In the genomic region with DNA sequence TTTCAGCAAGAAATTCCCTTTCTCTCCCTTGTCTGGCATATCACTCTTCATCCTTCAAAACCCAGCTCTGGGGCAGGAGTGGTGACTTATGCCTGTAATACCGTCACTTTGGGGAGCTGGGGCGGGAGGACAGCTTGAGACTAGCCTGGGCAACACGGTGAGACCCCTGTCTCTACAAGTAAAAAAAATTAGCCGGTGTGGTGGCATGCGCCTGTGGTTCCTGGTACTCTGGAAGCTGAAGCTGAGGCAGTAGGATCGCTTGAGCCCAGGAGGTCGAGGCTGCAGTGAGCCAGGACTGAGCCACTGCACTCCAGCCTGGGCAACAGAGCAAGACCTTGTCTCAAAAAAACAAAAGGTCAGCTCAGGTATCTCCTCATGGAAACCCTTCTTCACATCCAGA, we compare ENCODE assay signal across 9 cellular contexts. TPM values are rescaled to one million over a fixed set of nuclear protein-coding genes. Genes with fewer than 3 reads are reported as not detected.
DNase-seq lines count a peak whose midpoint lies in the region; ATAC-seq lines count a peak whose summit lies in the region.
"Had no signal": no experiment of that assay in that cellular context is flagged by ENCODE, and none has a peak within 500 bp of the region (broad histone marks: within the 10 kb centered on the region; RNA-seq: fewer than 3 reads in every experiment).

No MANE protein-coding gene starts in this region.

- peak overlapping the region; percentile 85 for H3K4me3 Mint-ChIP-seq in activated CD4-positive, alpha-beta T cell treated with anti-CD3 and anti-CD28 coated beads, Interleukin-2, amount 10 ng/mL, durations not matched to agents 7 days and 5 days
- peak overlapping the region; percentile 96 for H3K4me3 Mint-ChIP-seq in activated T-helper 2 cell treated with anti-CD3 and anti-CD28 coated beads, Interferon-gamma antibody, Interleukin-2, Interleukin-4, amounts not matched to agents 10 μg/mL and 5 μg/mL and 100 μg/mL, durations not matched to agents 14 hours and 24 hours and 36 hours (ENCODE audit: low read depth)
- peak overlapping the region; percentile 91 to 98 (median 94) for H3K4me3 Mint-ChIP-seq in immature natural killer cell

- ATAC-seq in GM18870 (IDR thresholded peaks at IDR 0.05; ENCODE audit: unreplicated experiment): no peak

- intact Hi-C loops in activated T-helper 2 cell treated with anti-CD3 and anti-CD28 coated beads, Interferon-gamma antibody, Interleukin-2, Interleukin-4, amounts not matched to agents 10 μg/mL and 5 μg/mL and 100 μg/mL, durations not matched to agents 14 hours and 24 hours and 36 hours (cut with micrococcal nuclease): loop anchor here (2.0 to 5.0 kb wide), 4 partner anchors 15 to 495 kb away; a partner anchor contains a TSS

- H3K4me1 Mint-ChIP-seq in activated CD4-positive, alpha-beta T cell treated with anti-CD3 and anti-CD28 coated beads, Interleukin-2, amount 10 ng/mL, durations not matched to agents 7 days and 5 days: peaks cover 50% of the 10 kb centered on the region
- H3K4me1 Mint-ChIP-seq in activated T-helper 2 cell treated with anti-CD3 and anti-CD28 coated beads, Interferon-gamma antibody, Interleukin-2, Interleukin-4, amounts not matched to agents 10 μg/mL and 5 μg/mL and 100 μg/mL, durations not matched to agents 14 hours and 24 hours and 36 hours (ENCODE audit: low read depth): peaks cover 39% of the 10 kb centered on the region
- peaks cover 53 to 61% of the 10 kb centered on the region in 2 donors for H3K4me1 Mint-ChIP-seq in immature natural killer cell

- no peak for DNase-seq in activated CD4-positive, alpha-beta T cell treated with anti-CD3 and anti-CD28 coated beads, Interleukin-2, amount 10 ng/mL, durations not matched to agents 7 days and 5 days
- DNase-seq in activated CD4-positive, alpha-beta T cell treated with anti-CD3 and anti-CD28 coated beads for 48 hours: no peak
- no peak for DNase-seq in activated T-helper 2 cell treated with anti-CD3 and anti-CD28 coated beads, Interferon-gamma antibody, Interleukin-2, Interleukin-4, amounts not matched to agents 10 μg/mL and 5 μg/mL and 100 μg/mL, durations not matched to agents 14 hours and 24 hours and 36 hours (ENCODE audit: low spot score)
- DNase-seq in immature natural killer cell: no peak
- no peak for DNase-seq in substantia nigra (lab: John Stamatoyannopoulos, UW)
- no peak for DNase-seq in glomerular visceral epithelial cell (ENCODE audit: extremely low spot score)
- DNase-seq in putamen (ENCODE audit: low spot score): no peak
- DNase-seq: kidney glomerular epithelial cell had no signal

- CTCF ChIA-PET in activated CD4-positive, alpha-beta T cell treated with anti-CD3 and anti-CD28 coated beads, Interleukin-2, amount 10 ng/mL, durations not matched to agents 7 days and 5 days (lab: Charles Lee): interaction anchor here (0.9 to 3.2 kb wide), 6 partner anchors 8 to 163 kb away, joined by 3 to 11 read pairs (median 4); no protein-coding TSS in a partner anchor

- H3K36me3 Mint-ChIP-seq in activated CD4-positive, alpha-beta T cell treated with anti-CD3 and anti-CD28 coated beads, Interleukin-2, amount 10 ng/mL, durations not matched to agents 7 days and 5 days (ENCODE audit: low read depth): peaks cover 27% of the 10 kb centered on the region
- peaks cover 53% of the 10 kb centered on the region for H3K36me3 Mint-ChIP-seq in activated T-helper 2 cell treated with anti-CD3 and anti-CD28 coated beads, Interferon-gamma antibody, Interleukin-2, Interleukin-4, amounts not matched to agents 10 μg/mL and 5 μg/mL and 100 μg/mL, durations not matched to agents 14 hours and 24 hours and 36 hours (ENCODE audit: low read depth)
- no peaks in the 10 kb centered on the region for H3K36me3 Mint-ChIP-seq in immature natural killer cell

- H3K9me3 Mint-ChIP-seq in activated CD4-positive, alpha-beta T cell treated with anti-CD3 and anti-CD28 coated beads, Interleukin-2, amount 10 ng/mL, durations not matched to agents 7 days and 5 days: no peaks in the 10 kb centered on the region
- no peaks in the 10 kb centered on the region for H3K9me3 Mint-ChIP-seq in activated T-helper 2 cell treated with anti-CD3 and anti-CD28 coated beads, Interferon-gamma antibody, Interleukin-2, Interleukin-4, amounts not matched to agents 10 μg/mL and 5 μg/mL and 100 μg/mL, durations not matched to agents 14 hours and 24 hours and 36 hours
- no peaks in the 10 kb centered on the region for H3K9me3 Mint-ChIP-seq in immature natural killer cell

- POLR2A ChIA-PET in activated CD4-positive, alpha-beta T cell treated with anti-CD3 and anti-CD28 coated beads, Interleukin-2, amount 10 ng/mL, durations not matched to agents 7 days and 5 days (lab: Charles Lee): no interaction called here

- peak overlapping the region; percentile 84 for H3K27ac ChIP-seq in substantia nigra (ENCODE audit: low read depth, low read length, poor library complexity, severe bottlenecking)

- H3K27ac Mint-ChIP-seq in activated CD4-positive, alpha-beta T cell treated with anti-CD3 and anti-CD28 coated beads, Interleukin-2, amount 10 ng/mL, durations not matched to agents 7 days and 5 days: peak overlapping the region; percentile 96
- peak overlapping the region; percentile 91 for H3K27ac Mint-ChIP-seq in activated T-helper 2 cell treated with anti-CD3 and anti-CD28 coated beads, Interferon-gamma antibody, Interleukin-2, Interleukin-4, amounts not matched to agents 10 μg/mL and 5 μg/mL and 100 μg/mL, durations not matched to agents 14 hours and 24 hours and 36 hours
- H3K27ac Mint-ChIP-seq in immature natural killer cell: peak overlapping the region; percentile 95 to 99 (median 96)

- no peaks in the 10 kb centered on the region for H3K27me3 Mint-ChIP-seq in activated CD4-positive, alpha-beta T cell treated with anti-CD3 and anti-CD28 coated beads, Interleukin-2, amount 10 ng/mL, durations not matched to agents 7 days and 5 days
- H3K27me3 Mint-ChIP-seq in activated T-helper 2 cell treated with anti-CD3 and anti-CD28 coated beads, Interferon-gamma antibody, Interleukin-2, Interleukin-4, amounts not matched to agents 10 μg/mL and 5 μg/mL and 100 μg/mL, durations not matched to agents 14 hours and 24 hours and 36 hours (ENCODE audit: low read depth): no peaks in the 10 kb centered on the region
- H3K27me3 Mint-ChIP-seq in immature natural killer cell (ENCODE audit: low read depth in 3 of 3): peaks cover 2 to 15% (median 7%) of the 10 kb centered on the region in 3 donors

RNA-seq across cellular contexts. Expression of a gene that starts 1.4 kb away (rescaled TPM):
- 10 to 100 TPM; 23.1 to 23.7 TPM for total RNA-seq in activated CD4-positive, alpha-beta T cell treated with anti-CD3 and anti-CD28 coated beads, Interleukin-2, amount 10 ng/mL, durations not matched to agents 7 days and 5 days
- 27.5 and 27.8 TPM in 2 replicates for total RNA-seq in activated T-helper 2 cell treated with anti-CD3 and anti-CD28 coated beads, Interferon-gamma antibody, Interleukin-2, Interleukin-4, amounts not matched to agents 10 μg/mL and 5 μg/mL and 100 μg/mL, durations not matched to agents 14 hours and 24 hours and 36 hours
- polyA plus RNA-seq in immature natural killer cell: 10 to 100 TPM; 19.5 to 29.1 (median 27.5) TPM

RNA-seq across cellular contexts. Expression of a gene that starts 15.0 kb away (rescaled TPM):
- total RNA-seq in activated CD4-positive, alpha-beta T cell treated with anti-CD3 and anti-CD28 coated beads, Interleukin-2, amount 10 ng/mL, durations not matched to agents 7 days and 5 days: 10 to 100 TPM; 14.1 to 16.6 TPM
- 48.9 and 50.3 TPM in 2 replicates for total RNA-seq in activated T-helper 2 cell treated with anti-CD3 and anti-CD28 coated beads, Interferon-gamma antibody, Interleukin-2, Interleukin-4, amounts not matched to agents 10 μg/mL and 5 μg/mL and 100 μg/mL, durations not matched to agents 14 hours and 24 hours and 36 hours
- polyA plus RNA-seq in immature natural killer cell: under 1 TPM in 2 of 3 donors, not detected in 1; 0.12 to 0.16 TPM
